ENCODE assay signal across 1 cellular context in genomic region chr5:92927291-92927778, GRCh38.
TF ChIP-seq lines count a peak whose summit lies in the region.

No MANE protein-coding gene starts in this region.

TF ChIP-seq in HepG2, 621 proteins besides CTCF, POLR2A, EP300 and RAD21 (continued from another document and continues in another):
- no peak for TF ChIP-seq AKNA (CRISPR knock-in tag; IDR thresholded peaks at IDR 0.05; ENCODE audit: borderline replicate concordance)
- TF ChIP-seq RFX1 (IDR thresholded peaks at IDR 0.05): no peak
- TF ChIP-seq ZNF260 (CRISPR knock-in tag; IDR thresholded peaks at IDR 0.05; ENCODE audit: borderline replicate concordance, low read depth): no peak
- no peak for TF ChIP-seq ZNF674 (CRISPR knock-in tag; IDR thresholded peaks at IDR 0.05; ENCODE audit: low read depth)
- no peak for TF ChIP-seq ZNF572 (CRISPR knock-in tag; IDR thresholded peaks at IDR 0.05)
- TF ChIP-seq GLI4 (CRISPR knock-in tag; IDR thresholded peaks at IDR 0.05; ENCODE audit: borderline replicate concordance): peak; percentile 72; the same call in 1 of the 2 replicates
- peak; percentile 86 for TF ChIP-seq RERE (CRISPR knock-in tag; IDR thresholded peaks at IDR 0.05; ENCODE audit: low read depth)
- TF ChIP-seq RXRB (CRISPR knock-in tag; IDR thresholded peaks at IDR 0.05; ENCODE audit: borderline replicate concordance): peak; percentile 95
- peak; percentile 60; the same call in 1 of the 2 replicates for TF ChIP-seq ATF1 (CRISPR knock-in tag; IDR thresholded peaks at IDR 0.05)
- TF ChIP-seq ZMAT3 (CRISPR knock-in tag; conservative IDR thresholded peaks at IDR 0.05): peak; percentile 75
- no peak for TF ChIP-seq RARG (CRISPR knock-in tag; IDR thresholded peaks at IDR 0.05; ENCODE audit: low read depth)
- TF ChIP-seq ZNF652 (CRISPR knock-in tag; IDR thresholded peaks at IDR 0.05; ENCODE audit: borderline replicate concordance, low read depth): peak; percentile 44; the same call in 1 of the 2 replicates
- TF ChIP-seq PTBP1 (IDR thresholded peaks at IDR 0.05; ENCODE audit: low read depth, low read length, poor library complexity, severe bottlenecking): no peak
- peak; percentile 94 for TF ChIP-seq TCF7 (IDR thresholded peaks at IDR 0.05; ENCODE audit: low read depth)
- peak; percentile 100 for TF ChIP-seq FOSL2 (CRISPR knock-in tag; IDR thresholded peaks at IDR 0.05)
- TF ChIP-seq SRSF1 (optimal IDR thresholded peaks at IDR 0.05; ENCODE audit: low read depth, low read length): no peak
- TF ChIP-seq ZBTB1 (CRISPR knock-in tag; IDR thresholded peaks at IDR 0.05; ENCODE audit: borderline replicate concordance): no peak
- TF ChIP-seq, protein P1, sequence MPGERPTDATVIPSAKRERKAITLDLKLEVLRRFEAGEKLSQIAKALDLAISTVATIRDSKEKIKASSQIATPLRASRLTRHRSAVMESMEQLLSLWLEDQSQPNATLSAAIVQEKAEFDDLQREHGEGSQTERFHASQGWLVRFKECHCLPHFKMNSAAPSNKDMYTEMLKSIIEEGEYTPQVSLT (CRISPR knock-in tag; IDR thresholded peaks at IDR 0.05; ENCODE audit: borderline replicate concordance, low read depth): no peak
- TF ChIP-seq HNRNPLL (IDR thresholded peaks at IDR 0.05; ENCODE audit: low read depth, low read length, poor library complexity, severe bottlenecking): no peak
- TF ChIP-seq, protein P2, sequence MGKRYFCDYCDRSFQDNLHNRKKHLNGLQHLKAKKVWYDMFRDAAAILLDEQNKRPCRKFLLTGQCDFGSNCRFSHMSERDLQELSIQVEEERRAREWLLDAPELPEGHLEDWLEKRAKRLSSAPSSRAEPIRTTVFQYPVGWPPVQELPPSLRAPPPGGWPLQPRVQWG (CRISPR knock-in tag; IDR thresholded peaks at IDR 0.05; ENCODE audit: borderline replicate concordance, low read depth): no peak
- TF ChIP-seq SUZ12 (IDR thresholded peaks at IDR 0.05; ENCODE audit: low read depth, low read length): no peak
- TF ChIP-seq ZBTB20 (CRISPR knock-in tag; IDR thresholded peaks at IDR 0.05; ENCODE audit: borderline replicate concordance, low read depth): peak; percentile 83; the same call in 1 of the 2 replicates
- no peak for TF ChIP-seq RBM22 (optimal IDR thresholded peaks at IDR 0.05; ENCODE audit: low read length)
- TF ChIP-seq ZNF430 (CRISPR knock-in tag; IDR thresholded peaks at IDR 0.05): peak; percentile 61; the same call in 1 of the 2 replicates
- TF ChIP-seq, protein P3, sequence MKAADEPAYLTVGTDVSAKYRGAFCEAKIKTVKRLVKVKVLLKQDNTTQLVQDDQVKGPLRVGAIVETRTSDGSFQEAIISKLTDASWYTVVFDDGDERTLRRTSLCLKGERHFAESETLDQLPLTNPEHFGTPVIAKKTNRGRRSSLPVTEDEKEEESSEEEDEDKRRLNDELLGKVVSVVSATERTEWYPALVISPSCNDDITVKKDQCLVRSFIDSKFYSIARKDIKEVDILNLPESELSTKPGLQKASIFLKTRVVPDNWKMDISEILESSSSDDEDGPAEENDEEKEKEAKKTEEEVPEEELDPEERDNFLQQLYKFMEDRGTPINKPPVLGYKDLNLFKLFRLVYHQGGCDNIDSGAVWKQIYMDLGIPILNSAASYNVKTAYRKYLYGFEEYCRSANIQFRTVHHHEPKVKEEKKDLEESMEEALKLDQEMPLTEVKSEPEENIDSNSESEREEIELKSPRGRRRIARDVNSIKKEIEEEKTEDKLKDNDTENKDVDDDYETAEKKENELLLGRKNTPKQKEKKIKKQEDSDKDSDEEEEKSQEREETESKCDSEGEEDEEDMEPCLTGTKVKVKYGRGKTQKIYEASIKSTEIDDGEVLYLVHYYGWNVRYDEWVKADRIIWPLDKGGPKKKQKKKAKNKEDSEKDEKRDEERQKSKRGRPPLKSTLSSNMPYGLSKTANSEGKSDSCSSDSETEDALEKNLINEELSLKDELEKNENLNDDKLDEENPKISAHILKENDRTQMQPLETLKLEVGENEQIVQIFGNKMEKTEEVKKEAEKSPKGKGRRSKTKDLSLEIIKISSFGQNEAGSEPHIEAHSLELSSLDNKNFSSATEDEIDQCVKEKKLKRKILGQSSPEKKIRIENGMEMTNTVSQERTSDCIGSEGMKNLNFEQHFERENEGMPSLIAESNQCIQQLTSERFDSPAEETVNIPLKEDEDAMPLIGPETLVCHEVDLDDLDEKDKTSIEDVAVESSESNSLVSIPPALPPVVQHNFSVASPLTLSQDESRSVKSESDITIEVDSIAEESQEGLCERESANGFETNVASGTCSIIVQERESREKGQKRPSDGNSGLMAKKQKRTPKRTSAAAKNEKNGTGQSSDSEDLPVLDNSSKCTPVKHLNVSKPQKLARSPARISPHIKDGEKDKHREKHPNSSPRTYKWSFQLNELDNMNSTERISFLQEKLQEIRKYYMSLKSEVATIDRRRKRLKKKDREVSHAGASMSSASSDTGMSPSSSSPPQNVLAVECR (CRISPR knock-in tag; IDR thresholded peaks at IDR 0.05; ENCODE audit: borderline replicate concordance): peak; percentile 50; the same call in 1 of the 2 replicates
- TF ChIP-seq ZNF484 (CRISPR knock-in tag; IDR thresholded peaks at IDR 0.05; ENCODE audit: borderline replicate concordance, low read depth): no peak
- peak; percentile 99 for TF ChIP-seq SALL1 (CRISPR knock-in tag; IDR thresholded peaks at IDR 0.05)
- peak; percentile 32; the same call in 1 of the 2 replicates for TF ChIP-seq PHF8 (CRISPR knock-in tag; IDR thresholded peaks at IDR 0.05)
- TF ChIP-seq IKZF1 (IDR thresholded peaks at IDR 0.05): no peak
- no peak for TF ChIP-seq WIZ (CRISPR knock-in tag; IDR thresholded peaks at IDR 0.05)
- TF ChIP-seq, protein P4, sequence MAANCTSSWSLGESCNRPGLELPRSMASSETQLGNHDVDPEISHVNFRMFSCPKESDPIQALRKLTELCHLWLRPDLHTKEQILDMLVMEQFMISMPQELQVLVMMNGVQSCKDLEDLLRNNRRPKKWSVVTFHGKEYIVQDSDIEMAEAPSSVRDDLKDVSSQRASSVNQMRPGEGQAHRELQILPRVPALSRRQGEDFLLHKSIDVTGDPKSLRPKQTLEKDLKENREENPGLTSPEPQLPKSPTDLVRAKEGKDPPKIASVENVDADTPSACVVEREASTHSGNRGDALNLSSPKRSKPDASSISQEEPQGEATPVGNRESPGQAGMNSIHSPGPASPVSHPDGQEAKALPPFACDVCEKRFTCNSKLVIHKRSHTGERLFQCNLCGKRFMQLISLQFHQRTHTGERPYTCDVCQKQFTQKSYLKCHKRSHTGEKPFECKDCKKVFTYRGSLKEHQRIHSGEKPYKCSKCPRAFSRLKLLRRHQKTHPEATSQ (CRISPR knock-in tag; IDR thresholded peaks at IDR 0.05; ENCODE audit: borderline replicate concordance): peak; percentile 71; the same call in 1 of the 2 replicates
- TF ChIP-seq ZBTB49 (CRISPR knock-in tag; IDR thresholded peaks at IDR 0.05; ENCODE audit: borderline replicate concordance): no peak
- TF ChIP-seq ATF2 (CRISPR knock-in tag; IDR thresholded peaks at IDR 0.05): peak; percentile 70; the same call in 1 of the 2 replicates
- TF ChIP-seq, protein P5, sequence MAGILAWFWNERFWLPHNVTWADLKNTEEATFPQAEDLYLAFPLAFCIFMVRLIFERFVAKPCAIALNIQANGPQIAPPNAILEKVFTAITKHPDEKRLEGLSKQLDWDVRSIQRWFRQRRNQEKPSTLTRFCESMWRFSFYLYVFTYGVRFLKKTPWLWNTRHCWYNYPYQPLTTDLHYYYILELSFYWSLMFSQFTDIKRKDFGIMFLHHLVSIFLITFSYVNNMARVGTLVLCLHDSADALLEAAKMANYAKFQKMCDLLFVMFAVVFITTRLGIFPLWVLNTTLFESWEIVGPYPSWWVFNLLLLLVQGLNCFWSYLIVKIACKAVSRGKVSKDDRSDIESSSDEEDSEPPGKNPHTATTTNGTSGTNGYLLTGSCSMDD (CRISPR knock-in tag; IDR thresholded peaks at IDR 0.05): no peak
- no peak for TF ChIP-seq ZBTB42 (CRISPR knock-in tag; IDR thresholded peaks at IDR 0.05)
- no peak for TF ChIP-seq NFRKB (IDR thresholded peaks at IDR 0.05)
- TF ChIP-seq NCOR1 (IDR thresholded peaks at IDR 0.05; ENCODE audit: borderline replicate concordance, low read length): peak; percentile 66; the same call in 1 of the 2 replicates
- no peak for TF ChIP-seq ZNF138 (CRISPR knock-in tag; IDR thresholded peaks at IDR 0.05; ENCODE audit: low read depth)
